Comparison of ENCODE assay signal across 14 cellular contexts in genomic region chr19:40521276-40521675, GRCh38. TPM values are rescaled to one million over a fixed set of nuclear protein-coding genes. Genes with fewer than 3 reads are reported as not detected.
A peak's percentile ranks its signal among the peaks of the same experiment; 100 is the strongest.
DNase-seq lines count a peak whose midpoint lies in the region; ATAC-seq and TF ChIP-seq lines count a peak whose summit lies in the region.
"Had no signal": no experiment of that assay in that cellular context is flagged by ENCODE, and none has a peak within 500 bp of the region (broad histone marks: within the 10 kb centered on the region; RNA-seq: fewer than 3 reads in every experiment).

No MANE protein-coding gene starts in this region.

- H3K27me3 Mint-ChIP-seq in activated CD4-positive, alpha-beta T cell treated with anti-CD3 and anti-CD28 coated beads, Interleukin-2, amount 10 ng/mL, durations not matched to agents 7 days and 5 days: peaks cover 18% of the 10 kb centered on the region
- H3K27me3 Mint-ChIP-seq in progenitor cell of endocrine pancreas: peaks cover 50% of the 10 kb centered on the region

- TF ChIP-seq CTCF in astrocyte of the cerebellum (IDR thresholded peaks at IDR 0.05; ENCODE audit: low read depth, low read length, missing control alignments): peak; percentile 45
- TF ChIP-seq CTCF in progenitor cell of endocrine pancreas (IDR thresholded peaks at IDR 0.05; ENCODE audit: unreplicated experiment): peak; percentile 13

- POLR2A ChIA-PET in activated CD4-positive, alpha-beta T cell treated with anti-CD3 and anti-CD28 coated beads, Interleukin-2, amount 10 ng/mL, durations not matched to agents 7 days and 5 days (lab: Charles Lee): no interaction called here

- H3K9me3 Mint-ChIP-seq in activated CD4-positive, alpha-beta T cell treated with anti-CD3 and anti-CD28 coated beads, Interleukin-2, amount 10 ng/mL, durations not matched to agents 7 days and 5 days: no peaks in the 10 kb centered on the region
- H3K9me3 Mint-ChIP-seq in progenitor cell of endocrine pancreas (ENCODE audit: low read depth): no peaks in the 10 kb centered on the region
- H3K9me3 Mint-ChIP-seq: mesothelial cell of epicardium; stimulated activated naive B cell treated with anti-CD40 and anti-IgM and Interleukin-4, amounts not matched to agents 10 μg/mL and 1 μg/mL and 100 μg/mL, for 72 hours had no signal

- no peaks in the 10 kb centered on the region for H3K9me3 ChIP-seq in Karpas-422 (ENCODE audit: low read length)

- no peaks in the 10 kb centered on the region for H4K20me1 ChIP-seq in Karpas-422 (ENCODE audit: insufficient read depth, low read depth, low read length)

- no peak overlapping the region for H2AFZ ChIP-seq in Karpas-422 (ENCODE audit: low read length)

- H3K9ac ChIP-seq in Karpas-422 (ENCODE audit: low read length): no peak overlapping the region

- no peaks in the 10 kb centered on the region for H3K9me2 ChIP-seq in Karpas-422 (replicated peaks; ENCODE audit: insufficient read depth, low read length)

- H3K4me2 ChIP-seq in Karpas-422 (ENCODE audit: low read depth, low read length, poor library complexity, severe bottlenecking): no peak overlapping the region

- H3K27ac Mint-ChIP-seq in activated CD4-positive, alpha-beta T cell treated with anti-CD3 and anti-CD28 coated beads, Interleukin-2, amount 10 ng/mL, durations not matched to agents 7 days and 5 days: no peak overlapping the region
- no peak overlapping the region for H3K27ac Mint-ChIP-seq in progenitor cell of endocrine pancreas
- H3K27ac Mint-ChIP-seq: mesothelial cell of epicardium; stimulated activated naive B cell treated with anti-CD40 and anti-IgM and Interleukin-4, amounts not matched to agents 10 μg/mL and 1 μg/mL and 100 μg/mL, for 72 hours had no signal

- H3K4me3 ChIP-seq in Karpas-422 (ENCODE audit: low read length) (no peak overlapping the region), astrocyte of the cerebellum (ENCODE audit: low read depth, low read length) (no peak overlapping the region)

- no peaks in the 10 kb centered on the region for H3K36me3 Mint-ChIP-seq in activated CD4-positive, alpha-beta T cell treated with anti-CD3 and anti-CD28 coated beads, Interleukin-2, amount 10 ng/mL, durations not matched to agents 7 days and 5 days (ENCODE audit: low read depth)
- H3K36me3 Mint-ChIP-seq in progenitor cell of endocrine pancreas (ENCODE audit: insufficient read depth): no peaks in the 10 kb centered on the region
- H3K36me3 Mint-ChIP-seq: mesothelial cell of epicardium; stimulated activated naive B cell treated with anti-CD40 and anti-IgM and Interleukin-4, amounts not matched to agents 10 μg/mL and 1 μg/mL and 100 μg/mL, for 72 hours had no signal

- ATAC-seq in GM21526 (IDR thresholded peaks at IDR 0.05; ENCODE audit: low FRiP score, unreplicated experiment): no peak
- ATAC-seq: stimulated activated naive B cell treated with anti-CD40 and anti-IgM and Interleukin-4, amounts not matched to agents 10 μg/mL and 1 μg/mL and 100 μg/mL, for 72 hours had no signal

- no peaks in the 10 kb centered on the region for H3K79me2 ChIP-seq in Karpas-422 (ENCODE audit: low read length)

- in situ Hi-C loops in astrocyte of the cerebellum (cut with HindIII; ENCODE audit: low sequenced_read_pairs): no loop called here

- H3K36me3 ChIP-seq in Karpas-422 (ENCODE audit: insufficient read depth, low read length): no peaks in the 10 kb centered on the region

- H3K4me1 ChIP-seq in Karpas-422 (ENCODE audit: low read length): peaks cover 23% of the 10 kb centered on the region

- CTCF ChIA-PET in activated CD4-positive, alpha-beta T cell treated with anti-CD3 and anti-CD28 coated beads, Interleukin-2, amount 10 ng/mL, durations not matched to agents 7 days and 5 days (lab: Charles Lee): interaction anchor here (0.6 to 1.1 kb wide), 4 partner anchors 20 to 110 kb away, joined by 3 to 8 read pairs (median 4); no protein-coding TSS in a partner anchor

- no peaks in the 10 kb centered on the region for H3K27me3 ChIP-seq in Karpas-422 (ENCODE audit: low read length)

- peaks cover 4% of the 10 kb centered on the region for H3K4me1 Mint-ChIP-seq in activated CD4-positive, alpha-beta T cell treated with anti-CD3 and anti-CD28 coated beads, Interleukin-2, amount 10 ng/mL, durations not matched to agents 7 days and 5 days
- H3K4me1 Mint-ChIP-seq in progenitor cell of endocrine pancreas (ENCODE audit: low read depth): peaks cover 4% of the 10 kb centered on the region
- H3K4me1 Mint-ChIP-seq: mesothelial cell of epicardium had no signal

- no peak overlapping the region for H3K4me3 Mint-ChIP-seq in activated CD4-positive, alpha-beta T cell treated with anti-CD3 and anti-CD28 coated beads, Interleukin-2, amount 10 ng/mL, durations not matched to agents 7 days and 5 days
- H3K4me3 Mint-ChIP-seq in progenitor cell of endocrine pancreas (ENCODE audit: low read depth): no peak overlapping the region
- H3K4me3 Mint-ChIP-seq: mesothelial cell of epicardium; stimulated activated naive B cell treated with anti-CD40 and anti-IgM and Interleukin-4, amounts not matched to agents 10 μg/mL and 1 μg/mL and 100 μg/mL, for 72 hours had no signal

- peak; percentile 12 for DNase-seq in activated CD4-positive, alpha-beta T cell treated with anti-CD3 and anti-CD28 coated beads for 48 hours
- DNase-seq in activated CD4-positive, alpha-beta T cell treated with anti-CD3 and anti-CD28 coated beads, Interleukin-2, amount 10 ng/mL, durations not matched to agents 7 days and 5 days: no peak
- peak; percentile 76 for DNase-seq in Karpas-422
- DNase-seq in astrocyte of the cerebellum (ENCODE audit: low read depth): no peak
- no peak for DNase-seq in progenitor cell of endocrine pancreas (ENCODE audit: low spot score, unreplicated experiment)
- DNase-seq in kidney tubule cell (ENCODE audit: low spot score): no peak
- DNase-seq in EL: no peak
- DNase-seq: activated naive CD4-positive, alpha-beta T cell; NCI-H1694; stimulated activated naive B cell treated with anti-CD40 and anti-IgM and Interleukin-4, amounts not matched to agents 10 μg/mL and 1 μg/mL and 100 μg/mL, for 72 hours; T-helper 2 cell had no signal

- H3K27ac ChIP-seq in Karpas-422 (ENCODE audit: low read length): no peak overlapping the region
- H3K27ac ChIP-seq: epithelial cell of prostate had no signal

RNA-seq across cellular contexts. Expression of gene SPTBN4, which starts 54.5 kb away (rescaled TPM):
- total RNA-seq in activated CD4-positive, alpha-beta T cell treated with anti-CD3 and anti-CD28 coated beads, Interleukin-2, amount 10 ng/mL, durations not matched to agents 7 days and 5 days: under 1 TPM; 0.23 to 0.50 TPM
- 1.0 and 1.1 TPM in 2 replicates for total RNA-seq in Karpas-422 (2014; rRNA removed; shearing (Covaris generic); ENCODE audit: low replicate concordance)
- total RNA-seq in progenitor cell of endocrine pancreas: 2.8 and 3.1 TPM in 2 replicates

RNA-seq across cellular contexts. Expression of gene SHKBP1, which starts 55.4 kb away (rescaled TPM):
- total RNA-seq in activated CD4-positive, alpha-beta T cell treated with anti-CD3 and anti-CD28 coated beads, Interleukin-2, amount 10 ng/mL, durations not matched to agents 7 days and 5 days: 100 to 1,000 TPM; 147 to 158 TPM
- total RNA-seq in Karpas-422 (2014; rRNA removed; shearing (Covaris generic); ENCODE audit: low replicate concordance): 49.7 and 98.2 TPM in 2 replicates
- total RNA-seq in progenitor cell of endocrine pancreas: 102 and 114 TPM in 2 replicates

RNA-seq across cellular contexts. Expression of gene BLVRB, which starts 55.7 kb away (rescaled TPM):
- total RNA-seq in activated CD4-positive, alpha-beta T cell treated with anti-CD3 and anti-CD28 coated beads, Interleukin-2, amount 10 ng/mL, durations not matched to agents 7 days and 5 days: 10 to 100 TPM; 18.5 to 20.0 TPM
- total RNA-seq in Karpas-422 (2014; rRNA removed; shearing (Covaris generic); ENCODE audit: low replicate concordance): 10.2 and 14.5 TPM in 2 replicates
- 14.0 and 16.4 TPM in 2 replicates for total RNA-seq in progenitor cell of endocrine pancreas

Comparison
In these comparisons a context has a peak if more than half of its experiments do, and no peak if none do; other contexts are left out.
1. DNase-seq: peak in activated CD4-positive, alpha-beta T cell treated with anti-CD3 and anti-CD28 coated beads for 48 hours (single experiment) and Karpas-422 (single experiment); none in activated CD4-positive, alpha-beta T cell treated with anti-CD3 and anti-CD28 coated beads, Interleukin-2, amount 10 ng/mL, durations not matched to agents 7 days and 5 days (single experiment), astrocyte of the cerebellum (single experiment), progenitor cell of endocrine pancreas (single experiment), kidney tubule cell (single experiment) and EL (single experiment).